ENCODE assay signal across 14 cellular contexts in genomic region chr4:152106781-152107321, GRCh38.
DNase-seq lines count a peak whose midpoint lies in the region; ATAC-seq, FAIRE-seq and TF ChIP-seq lines count a peak whose summit lies in the region.
"Had no signal": no experiment of that assay in that cellular context is flagged by ENCODE, and none has a peak within 500 bp of the region (broad histone marks: within the 10 kb centered on the region; RNA-seq: fewer than 3 reads in every experiment).

No MANE protein-coding gene starts in this region.

- no peak for FAIRE-seq in H54 (lab: Jason Lieb, UNC)
- FAIRE-seq: G401.6 had no signal

- H3K9me3 ChIP-seq in KOPT-K1 (ENCODE audit: insufficient read depth, low read length, poor library complexity, severe bottlenecking) = no peaks in the 10 kb centered on the region
- H3K9me3 ChIP-seq: ascending aorta, upper lobe of left lung had no signal

- TF ChIP-seq POLR2A in H54 (IDR thresholded peaks at IDR 0.05; ENCODE audit: low read depth, low read length) = no peak

- H3K4me3 Mint-ChIP-seq in brain = no peak overlapping the region
- peak overlapping the region in 5 of 10 donors; percentile 1 to 52 (median 43) for H3K4me3 Mint-ChIP-seq in naive thymus-derived CD8-positive, alpha-beta T cell

- H3K27ac Mint-ChIP-seq in brain = peak overlapping the region in 3 of 5 experiments; percentile 49 to 73 (median 52)
- H3K27ac Mint-ChIP-seq in naive thymus-derived CD8-positive, alpha-beta T cell = peak overlapping the region; percentile 53 to 100 (median 98)

- H3K27me3 Mint-ChIP-seq in brain = peaks cover 6% of the 10 kb centered on the region
- H3K27me3 Mint-ChIP-seq in naive thymus-derived CD8-positive, alpha-beta T cell = no peaks in the 10 kb centered on the region

- H3K36me3 Mint-ChIP-seq in brain = no peaks in the 10 kb centered on the region
- peaks cover 0 to 12% (median 8%) of the 10 kb centered on the region in 3 donors for H3K36me3 Mint-ChIP-seq in naive thymus-derived CD8-positive, alpha-beta T cell

- no peak for ATAC-seq in naive thymus-derived CD8-positive, alpha-beta T cell
- ATAC-seq in Right ventricle myocardium inferior = no peak

- peaks cover 79% of the 10 kb centered on the region for H3K4me1 Mint-ChIP-seq in brain
- H3K4me1 Mint-ChIP-seq in naive thymus-derived CD8-positive, alpha-beta T cell = peaks cover 49 to 92% (median 90%) of the 10 kb centered on the region in 4 donors

- H3K36me3 ChIP-seq in KOPT-K1 (ENCODE audit: insufficient read depth, low read length) = peaks cover 14% of the 10 kb centered on the region; the same call in 1 of the 2 replicates
- H3K36me3 ChIP-seq: ascending aorta, upper lobe of left lung had no signal

- H3K27ac ChIP-seq in KOPT-K1 (ENCODE audit: low read depth, low read length, poor library complexity, severe bottlenecking) = peak overlapping the region; percentile 19
- H3K27ac ChIP-seq: ascending aorta, KMS-11 had no signal

- no peaks in the 10 kb centered on the region for H3K9me3 Mint-ChIP-seq in brain
- no peaks in the 10 kb centered on the region for H3K9me3 Mint-ChIP-seq in naive thymus-derived CD8-positive, alpha-beta T cell

- TF ChIP-seq CTCF in brain (conservative IDR thresholded peaks at IDR 0.05) = no peak

- intact Hi-C loops in Right ventricle myocardium inferior (cut with DNase I) = loop anchor here (5.0 kb wide), 2 partner anchors 50 to 150 kb away; no protein-coding TSS in a partner anchor

- peak; percentile 67 for DNase-seq in COLO668 (lab: John Stamatoyannopoulos, UW; ENCODE audit: unreplicated experiment)
- no peak for DNase-seq in naive thymus-derived CD8-positive, alpha-beta T cell
- DNase-seq in DMS153 treated with DMSO at 0.1 percent for 48 hours (lab: John Stamatoyannopoulos, UW; ENCODE audit: unreplicated experiment) = no peak
- no peak for DNase-seq in H54 (ENCODE audit: insufficient read length, low spot score)
- DNase-seq in midbrain (lab: John Stamatoyannopoulos, UW) = no peak
- no peak for DNase-seq in Right ventricle myocardium inferior (ENCODE audit: missing footprints)
- DNase-seq: activated CD8-positive, alpha-beta memory T cell treated with anti-CD3 and anti-CD28 coated beads for 24 hours; NCI-H526 treated with DMSO at 0.1 percent for 48 hours had no signal

- POLR2A ChIA-PET in naive thymus-derived CD8-positive, alpha-beta T cell (lab: Charles Lee) = interaction anchor here (0.7 to 10.8 kb wide), 2 partner anchors 8 to 233 kb away, joined by 3 to 112 read pairs; no protein-coding TSS in a partner anchor
